20 cellular contexts compared by ENCODE assay signal in genomic region chr6:118594877-118595276, GRCh38. TPM values are rescaled to one million over a fixed set of nuclear protein-coding genes. Genes with fewer than 3 reads are reported as not detected.
"Had no signal": no experiment of that assay in that cellular context is flagged by ENCODE, and none has a peak within 500 bp of the region (broad histone marks: within the 10 kb centered on the region; RNA-seq: fewer than 3 reads in every experiment).

No MANE protein-coding gene starts in this region.

- H3K9me3 Mint-ChIP-seq: natural killer cell treated with Interleukin-12 subunit alpha and Interleukin-12 subunit beta and Interleukin-15 and Interleukin-18, amount 100 ng/mL, for 72 hours had no signal

- H3K36me3 Mint-ChIP-seq: mesothelial cell of epicardium; natural killer cell treated with Interleukin-12 subunit alpha and Interleukin-12 subunit beta and Interleukin-15 and Interleukin-18, amount 100 ng/mL, for 72 hours had no signal

- ATAC-seq: heart left ventricle; left lobe of liver; natural killer cell treated with Interleukin-12 subunit alpha and Interleukin-12 subunit beta and Interleukin-15 and Interleukin-18, amount 100 ng/mL, for 72 hours; sciatic nerve had no signal

- H3K27me3 Mint-ChIP-seq: natural killer cell treated with Interleukin-12 subunit alpha and Interleukin-12 subunit beta and Interleukin-15 and Interleukin-18, amount 100 ng/mL, for 72 hours; type B pancreatic cell had no signal

- DNase-seq: activated CD4-positive, alpha-beta T cell treated with anti-CD3 and anti-CD28 coated beads, Interleukin-2, amount 50 U/mL, for 1 hour; activated CD8-positive, alpha-beta memory T cell treated with anti-CD3 and anti-CD28 coated beads, Interleukin-2, amount 50 U/mL, for 48 hours; activated effector memory CD4-positive, alpha-beta T cell treated with anti-CD3 and anti-CD28 coated beads, Interleukin-2, amount 50 U/mL, for 16 hours; activated naive CD4-positive, alpha-beta T cell treated with anti-CD3 and anti-CD28 coated beads, Interleukin-2, amount 50 U/mL, for 16 hours; activated T-cell treated with anti-CD3 and anti-CD28 coated beads, Interleukin-2, amount 50 U/mL, for 48 hours; adrenal gland; gastrocnemius medialis; heart left ventricle; kidney; stimulated activated CD4-positive, alpha-beta T cell treated with anti-CD3 and anti-CD28 coated beads, Interleukin-4, amount 100 ng/mL, for 1 hour; stomach; T-helper 2 cell had no signal

- H3K27ac Mint-ChIP-seq: mesothelial cell of epicardium; natural killer cell treated with Interleukin-12 subunit alpha and Interleukin-12 subunit beta and Interleukin-15 and Interleukin-18, amount 100 ng/mL, for 72 hours; type B pancreatic cell had no signal

- H3K4me3 Mint-ChIP-seq: mesothelial cell of epicardium; natural killer cell treated with Interleukin-12 subunit alpha and Interleukin-12 subunit beta and Interleukin-15 and Interleukin-18, amount 100 ng/mL, for 72 hours; type B pancreatic cell had no signal

RNA-seq across cellular contexts. Expression of gene PLN, which starts 46.8 kb away (rescaled TPM):
- total RNA-seq: astrocyte; epithelial cell of proximal tubule; lung microvascular endothelial cell; natural killer cell treated with Interleukin-12 subunit alpha and Interleukin-12 subunit beta and Interleukin-15 and Interleukin-18, amount 100 ng/mL, for 72 hours had no signal
